8 cellular contexts compared by ENCODE assay signal in genomic region chr1:38005195-38006007, GRCh38. TPM values are rescaled to one million over a fixed set of nuclear protein-coding genes. Genes with fewer than 3 reads are reported as not detected.
A peak's percentile ranks its signal among the peaks of the same experiment; 100 is the strongest.
DNase-seq lines count a peak whose midpoint lies in the region; ATAC-seq and TF ChIP-seq lines count a peak whose summit lies in the region.

TSS of gene FHL3 (minus strand) at chr1:38005514. CDS start at chr1:37999412, 6,102 bp downstream.

- intact Hi-C loops in CD8-positive, alpha-beta T cell (cut with DNase I, micrococcal nuclease): no loop called here
- intact Hi-C loops in adrenal gland (cut with DNase I) (no loop called here), left ventricle myocardium superior (cut with micrococcal nuclease) (no loop called here)

- no peaks in the 10 kb centered on the region for H3K9me3 Mint-ChIP-seq in CD8-positive, alpha-beta T cell

- H3K4me3 Mint-ChIP-seq in CD8-positive, alpha-beta T cell: peak within 1 kb of the TSS; percentile 83

- H3K4me1 Mint-ChIP-seq in CD8-positive, alpha-beta T cell (ENCODE audit: low read depth): peaks cover 56% of the 10 kb centered on the region

- no peak within 1 kb of the TSS for H3K27ac ChIP-seq in CD8-positive, alpha-beta T cell (ENCODE audit: low read depth, low read length)
- H3K27ac ChIP-seq in adrenal gland (peak within 1 kb of the TSS in 4 of 5 donors; percentile 44 to 84 (median 56)), rectal smooth muscle tissue (ENCODE audit: low read depth, low read length) (peak within 1 kb of the TSS; percentile 90)

- WGBS in adrenal gland, 4 donors: 2 to 21% (median 3%) methylated on average over 4 to 71 of the region's 83 CpGs; no CpG with 5 or more reads in 1 of the 4 donors

- no peaks in the 10 kb centered on the region for H3K27me3 Mint-ChIP-seq in CD8-positive, alpha-beta T cell (ENCODE audit: low read depth)

- DNase-seq in CD8-positive, alpha-beta T cell: peak in 3 of 7 experiments; percentile 41 to 60 (median 50)
- DNase-seq in RPMI7951 (ENCODE audit: low read depth) (peak; percentile 46), adrenal gland (peak in 5 of 7 donors; percentile 63 to 67 (median 64)), left ventricle myocardium superior (peak; percentile 87), NCI-H1092 (lab: John Stamatoyannopoulos, UW) (no peak)

- H3K4me3 ChIP-seq in CD8-positive, alpha-beta T cell (ENCODE audit: low read depth, low read length): peak within 1 kb of the TSS; percentile 47
- peak within 1 kb of the TSS in 3 of 4 donors; percentile 23 to 80 (median 59) for H3K4me3 ChIP-seq in adrenal gland
- peak within 1 kb of the TSS; percentile 66 for H3K4me3 ChIP-seq in rectal smooth muscle tissue (ENCODE audit: low read length)

- POLR2A ChIA-PET in CD8-positive, alpha-beta T cell (lab: Charles Lee): no interaction called here

- H3K27ac Mint-ChIP-seq in CD8-positive, alpha-beta T cell: peak within 1 kb of the TSS; percentile 79

- peak; percentile 40 to 71 for TF ChIP-seq POLR2A in adrenal gland (IDR thresholded peaks at IDR 0.05)

- peak within 1 kb of the TSS; percentile 50 for H3K9ac ChIP-seq in rectal smooth muscle tissue (ENCODE audit: low read length)

- peaks cover 36% of the 10 kb centered on the region for H3K4me1 ChIP-seq in CD8-positive, alpha-beta T cell (ENCODE audit: insufficient read depth, low read length)
- H3K4me1 ChIP-seq in adrenal gland (replicated peaks in 1 of 2) (peaks cover 28 to 32% of the 10 kb centered on the region in 2 donors), rectal smooth muscle tissue (ENCODE audit: control insufficient read depth, insufficient read depth, low read length) (peaks cover 26% of the 10 kb centered on the region)

- CTCF ChIA-PET in CD8-positive, alpha-beta T cell (lab: Charles Lee): no interaction called here

- no peaks in the 10 kb centered on the region for H3K36me3 ChIP-seq in CD8-positive, alpha-beta T cell (ENCODE audit: insufficient read depth, low read length)
- no peaks in the 10 kb centered on the region for H3K36me3 ChIP-seq in adrenal gland (replicated peaks in 1 of 2)
- no peaks in the 10 kb centered on the region for H3K36me3 ChIP-seq in rectal smooth muscle tissue (ENCODE audit: control insufficient read depth, insufficient read depth, low read length)

- H3K36me3 Mint-ChIP-seq in CD8-positive, alpha-beta T cell: no peaks in the 10 kb centered on the region

- no peaks in the 10 kb centered on the region for H3K9me3 ChIP-seq in CD8-positive, alpha-beta T cell (ENCODE audit: low read length)
- no peaks in the 10 kb centered on the region for H3K9me3 ChIP-seq in adrenal gland (replicated peaks in 1 of 3)

- ATAC-seq in CD8-positive, alpha-beta T cell: peak; percentile 27
- ATAC-seq in HG02642 (IDR thresholded peaks at IDR 0.05; ENCODE audit: poor library complexity, unreplicated experiment): peak; percentile 37
- ATAC-seq in left ventricle myocardium superior: peak; percentile 80
- no peak for ATAC-seq in GM19023 (IDR thresholded peaks at IDR 0.05; ENCODE audit: unreplicated experiment)

- H3K27me3 ChIP-seq in CD8-positive, alpha-beta T cell (ENCODE audit: insufficient read depth, low read length): no peaks in the 10 kb centered on the region
- H3K27me3 ChIP-seq in adrenal gland (no peaks in the 10 kb centered on the region), rectal smooth muscle tissue (ENCODE audit: control insufficient read depth, insufficient read depth, low read length) (peaks cover 4% of the 10 kb centered on the region)

- TF ChIP-seq CTCF in CD8-positive, alpha-beta T cell (IDR thresholded peaks at IDR 0.05): no peak
- no peak for TF ChIP-seq CTCF in adrenal gland (IDR thresholded peaks at IDR 0.05)

RNA-seq across cellular contexts. Expression of gene FHL3, which starts in this region (rescaled TPM):
- total RNA-seq in CD8-positive, alpha-beta T cell: 1 to 10 TPM; 5.6 to 5.9 TPM
- 14.3 and 23.9 TPM in 2 replicates for total RNA-seq in RPMI7951 (2014; rRNA removed; shearing (Covaris generic))
- 10 to 100 TPM; 14.5 to 47.6 (median 23.2) TPM for total RNA-seq in adrenal gland
- polyA plus RNA-seq in adrenal gland: 10 to 100 TPM in 2 of 3 donors, 1 to 10 TPM in 1; 8.6 to 39.5 (median 31.5) TPM
- total RNA-seq in left ventricle myocardium superior: 13.3 TPM
